ENCODE assay signal across 25 cellular contexts in the genomic region with DNA sequence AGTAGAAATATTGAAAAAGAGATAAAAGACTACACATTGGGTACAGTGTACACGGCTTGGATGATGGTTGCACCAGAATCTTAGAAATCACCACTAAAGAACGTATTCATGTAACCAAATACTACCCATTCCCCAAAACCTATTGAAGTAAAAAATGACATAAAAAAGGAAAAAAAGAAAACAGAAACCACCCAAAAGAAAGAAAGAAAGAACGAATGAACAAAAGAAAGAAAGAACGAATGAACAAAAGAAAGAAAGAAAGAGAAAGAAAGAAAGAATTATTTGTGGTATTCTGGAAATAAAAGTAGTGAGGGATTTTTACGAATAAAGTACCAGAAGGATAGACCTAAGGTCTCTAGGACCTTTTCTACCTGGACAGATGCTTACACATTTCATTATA.
"Had no signal": no experiment of that assay in that cellular context is flagged by ENCODE, and none has a peak within 500 bp of the region (broad histone marks: within the 10 kb centered on the region; RNA-seq: fewer than 3 reads in every experiment).

No MANE protein-coding gene starts in this region.

- H3K27ac ChIP-seq: left ventricle myocardium inferior, pancreas, prostate gland, sigmoid colon, spleen, suprapubic skin, thoracic aorta, tibial artery, upper lobe of right lung had no signal

- H3K4me1 ChIP-seq: prostate gland, upper lobe of right lung had no signal

- H3K36me3 ChIP-seq: left ventricle myocardium inferior, pancreas, prostate gland, sigmoid colon, thoracic aorta had no signal

- H3K9me3 ChIP-seq: left ventricle myocardium inferior, mucosa of descending colon, pancreas, prostate gland, sigmoid colon, spleen, suprapubic skin, thoracic aorta, tibial artery, upper lobe of right lung had no signal

- ATAC-seq: mucosa of descending colon; naive thymus-derived CD4-positive, alpha-beta T cell; natural killer cell treated with Interleukin-12 subunit alpha and Interleukin-12 subunit beta and Interleukin-15 and Interleukin-18, amount 100 ng/mL, for 72 hours; pancreas; right cardiac atrium; stimulated activated effector memory CD8-positive, alpha-beta T cell treated with anti-CD3 and anti-CD28 coated beads, Interleukin-12 subunit alpha, Interleukin-12 subunit beta, amount 100 ng/mL, for 72 hours; upper lobe of right lung had no signal

- FAIRE-seq: pancreas, small intestine, urothelium cell line had no signal

- H3K27me3 ChIP-seq: pancreas, sigmoid colon, spleen, suprapubic skin, tibial artery, upper lobe of right lung had no signal

- DNase-seq: islet precursor cell; left ventricle myocardium inferior; midbrain; mucosa of descending colon; naive thymus-derived CD4-positive, alpha-beta T cell; nucleus accumbens; pancreas; posterior cingulate gyrus; retina; right cardiac atrium; sigmoid colon; small intestine; spleen; stimulated activated CD4-positive, alpha-beta T cell treated with anti-CD3 and anti-CD28 coated beads, Interleukin-4, amount 100 ng/mL, for 24 hours; stimulated activated naive CD4-positive, alpha-beta T cell; tibial artery; trophoblast cell; upper lobe of right lung had no signal

- H3K4me3 ChIP-seq: left ventricle myocardium inferior, lung, mucosa of descending colon, pancreas, prostate gland, sigmoid colon, spleen, suprapubic skin, thoracic aorta, tibial artery, upper lobe of right lung had no signal
